24 cellular contexts compared by ENCODE assay signal in genomic region chr1:147202576-147202975, GRCh38. TPM values are rescaled to one million over a fixed set of nuclear protein-coding genes. Genes with fewer than 3 reads are reported as not detected.
"Had no signal": no experiment of that assay in that cellular context is flagged by ENCODE, and none has a peak within 500 bp of the region (broad histone marks: within the 10 kb centered on the region; RNA-seq: fewer than 3 reads in every experiment).

No MANE protein-coding gene starts in this region.

- H3K4me3 Mint-ChIP-seq: activated naive CD8-positive, alpha-beta T cell treated with anti-CD3 and anti-CD28 coated beads, Interleukin-2, amount 10 ng/mL, durations not matched to agents 7 days and 5 days; activated T-cell treated with anti-CD3 and anti-CD28 coated beads, Interleukin-2, amount 50 U/mL, for 4 hours; endodermal cell; naive thymus-derived CD8-positive, alpha-beta T cell; T-helper 17 cell had no signal

- H3K9me3 ChIP-seq: esophagus squamous epithelium, heart right ventricle, lower lobe of right lung, spleen, thyroid gland had no signal

- H3K4me3 ChIP-seq: esophagus squamous epithelium, heart right ventricle, lower lobe of right lung, spleen, thyroid gland had no signal

- ATAC-seq: activated T-cell treated with anti-CD3 and anti-CD28 coated beads, Interleukin-2, amount 50 U/mL, for 4 hours; heart right ventricle; left lobe of liver; lower lobe of right lung; naive thymus-derived CD8-positive, alpha-beta T cell; T-helper 17 cell had no signal

- H3K27me3 ChIP-seq: esophagus squamous epithelium, heart right ventricle, spleen, thyroid gland had no signal

- H3K27me3 Mint-ChIP-seq: activated naive CD8-positive, alpha-beta T cell treated with anti-CD3 and anti-CD28 coated beads, Interleukin-2, amount 10 ng/mL, durations not matched to agents 7 days and 5 days; naive thymus-derived CD8-positive, alpha-beta T cell; progenitor cell of endocrine pancreas; T-helper 17 cell had no signal

- H3K4me1 ChIP-seq: esophagus squamous epithelium, lower lobe of right lung, thyroid gland had no signal

- H3K27ac Mint-ChIP-seq: activated naive CD8-positive, alpha-beta T cell treated with anti-CD3 and anti-CD28 coated beads, Interleukin-2, amount 10 ng/mL, durations not matched to agents 7 days and 5 days; activated T-helper 2 cell treated with anti-CD3 and anti-CD28 coated beads, Interferon-gamma antibody, Interleukin-2, Interleukin-4, amounts not matched to agents 10 μg/mL and 5 μg/mL and 100 μg/mL, durations not matched to agents 14 hours and 24 hours and 36 hours; endodermal cell; progenitor cell of endocrine pancreas; T-helper 17 cell had no signal

- FAIRE-seq: bronchial epithelial cell had no signal

- H3K9me3 Mint-ChIP-seq: activated T-cell treated with anti-CD3 and anti-CD28 coated beads, Interleukin-2, amount 50 U/mL, for 4 hours; activated T-helper 2 cell treated with anti-CD3 and anti-CD28 coated beads, Interferon-gamma antibody, Interleukin-2, Interleukin-4, amounts not matched to agents 10 μg/mL and 5 μg/mL and 100 μg/mL, durations not matched to agents 14 hours and 24 hours and 36 hours; endodermal cell; naive thymus-derived CD8-positive, alpha-beta T cell had no signal

- H3K27ac ChIP-seq: esophagus squamous epithelium, heart right ventricle, lower lobe of right lung, thyroid gland had no signal

- H3K36me3 ChIP-seq: esophagus squamous epithelium, thyroid gland had no signal

- DNase-seq: activated CD4-positive, alpha-beta T cell treated with anti-CD3 and anti-CD28 coated beads for 4 hours; activated CD4-positive, alpha-beta T cell treated with anti-CD3 and anti-CD28 coated beads, Interleukin-2, amount 50 U/mL, for 48 hours; activated CD4-positive, CD25-positive, alpha-beta regulatory T cell; activated CD8-positive, alpha-beta memory T cell treated with anti-CD3 and anti-CD28 coated beads, Interleukin-2, amount 50 U/mL, for 48 hours; activated naive CD4-positive, alpha-beta T cell; activated naive CD8-positive, alpha-beta T cell treated with anti-CD3 and anti-CD28 coated beads, Interleukin-2, amount 10 ng/mL, durations not matched to agents 7 days and 5 days; activated T-cell treated with anti-CD3 and anti-CD28 coated beads, Interleukin-2, amount 50 U/mL, for 4 hours; amniotic stem cell; cortex of kidney; endodermal cell; esophagus squamous epithelium; heart right ventricle; islet precursor cell; lower lobe of right lung; naive thymus-derived CD8-positive, alpha-beta T cell; spleen; stimulated activated CD4-positive, alpha-beta T cell treated with anti-CD3 and anti-CD28 coated beads, Interleukin-4, amount 100 ng/mL, for 1 hour; stimulated activated naive CD4-positive, alpha-beta T cell treated with Interleukin-2 at 50 U/mL for 16 hours; T-helper 17 cell; thyroid gland had no signal

RNA-seq across cellular contexts. Expression of gene FMO5, which starts 22.6 kb away (rescaled TPM):
- total RNA-seq: bronchial epithelial cell had no signal
